2 cellular contexts compared by ENCODE assay signal in the genomic region with DNA sequence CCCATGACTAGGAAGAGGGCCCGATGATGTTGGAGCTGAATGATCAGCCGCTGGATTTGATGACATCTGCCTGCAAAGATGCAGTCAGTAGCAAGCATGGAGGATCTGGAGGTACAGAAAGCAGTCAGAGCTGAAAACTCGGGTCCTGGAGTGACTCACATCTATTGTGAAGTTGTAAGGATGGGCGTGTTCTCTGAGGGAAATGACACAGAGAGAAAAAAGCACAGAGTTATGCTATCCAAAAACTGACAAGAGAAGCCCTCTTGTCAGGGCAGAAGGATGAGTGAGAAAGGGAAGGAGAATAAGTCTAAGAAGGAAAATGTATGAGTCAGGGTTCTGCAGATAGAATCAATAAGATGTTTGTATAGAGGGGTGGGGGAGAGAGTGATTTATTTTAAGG.
TF ChIP-seq lines count a peak whose summit lies in the region.

No MANE protein-coding gene starts in this region.

TF ChIP-seq in HCT116, 20 proteins besides CTCF, POLR2A, EP300 and RAD21:
- TF ChIP-seq, protein P1, sequence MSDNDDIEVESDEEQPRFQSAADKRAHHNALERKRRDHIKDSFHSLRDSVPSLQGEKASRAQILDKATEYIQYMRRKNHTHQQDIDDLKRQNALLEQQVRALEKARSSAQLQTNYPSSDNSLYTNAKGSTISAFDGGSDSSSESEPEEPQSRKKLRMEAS (IDR thresholded peaks at IDR 0.05), result no peak
- TF ChIP-seq YY1 (IDR thresholded peaks at IDR 0.05; ENCODE audit: extremely low read depth, insufficient replicate concordance, low read depth, low read length), result no peak

TF ChIP-seq in GM23338, 12 proteins besides CTCF, POLR2A, EP300 and RAD21:
- TF ChIP-seq JUNB (IDR thresholded peaks at IDR 0.05; ENCODE audit: unreplicated experiment) (no peak), EZH2phosphoT487 (IDR thresholded peaks at IDR 0.05; ENCODE audit: unreplicated experiment) (no peak), EZH2 (IDR thresholded peaks at IDR 0.05; ENCODE audit: low read depth, unreplicated experiment) (no peak), ZNF331 (CRISPR knock-in tag; IDR thresholded peaks at IDR 0.05; ENCODE audit: low read depth) (no peak)
- TF ChIP-seq, protein P2, sequence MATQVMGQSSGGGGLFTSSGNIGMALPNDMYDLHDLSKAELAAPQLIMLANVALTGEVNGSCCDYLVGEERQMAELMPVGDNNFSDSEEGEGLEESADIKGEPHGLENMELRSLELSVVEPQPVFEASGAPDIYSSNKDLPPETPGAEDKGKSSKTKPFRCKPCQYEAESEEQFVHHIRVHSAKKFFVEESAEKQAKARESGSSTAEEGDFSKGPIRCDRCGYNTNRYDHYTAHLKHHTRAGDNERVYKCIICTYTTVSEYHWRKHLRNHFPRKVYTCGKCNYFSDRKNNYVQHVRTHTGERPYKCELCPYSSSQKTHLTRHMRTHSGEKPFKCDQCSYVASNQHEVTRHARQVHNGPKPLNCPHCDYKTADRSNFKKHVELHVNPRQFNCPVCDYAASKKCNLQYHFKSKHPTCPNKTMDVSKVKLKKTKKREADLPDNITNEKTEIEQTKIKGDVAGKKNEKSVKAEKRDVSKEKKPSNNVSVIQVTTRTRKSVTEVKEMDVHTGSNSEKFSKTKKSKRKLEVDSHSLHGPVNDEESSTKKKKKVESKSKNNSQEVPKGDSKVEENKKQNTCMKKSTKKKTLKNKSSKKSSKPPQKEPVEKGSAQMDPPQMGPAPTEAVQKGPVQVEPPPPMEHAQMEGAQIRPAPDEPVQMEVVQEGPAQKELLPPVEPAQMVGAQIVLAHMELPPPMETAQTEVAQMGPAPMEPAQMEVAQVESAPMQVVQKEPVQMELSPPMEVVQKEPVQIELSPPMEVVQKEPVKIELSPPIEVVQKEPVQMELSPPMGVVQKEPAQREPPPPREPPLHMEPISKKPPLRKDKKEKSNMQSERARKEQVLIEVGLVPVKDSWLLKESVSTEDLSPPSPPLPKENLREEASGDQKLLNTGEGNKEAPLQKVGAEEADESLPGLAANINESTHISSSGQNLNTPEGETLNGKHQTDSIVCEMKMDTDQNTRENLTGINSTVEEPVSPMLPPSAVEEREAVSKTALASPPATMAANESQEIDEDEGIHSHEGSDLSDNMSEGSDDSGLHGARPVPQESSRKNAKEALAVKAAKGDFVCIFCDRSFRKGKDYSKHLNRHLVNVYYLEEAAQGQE (IDR thresholded peaks at IDR 0.05; ENCODE audit: unreplicated experiment), result no peak
- TF ChIP-seq, protein P3, sequence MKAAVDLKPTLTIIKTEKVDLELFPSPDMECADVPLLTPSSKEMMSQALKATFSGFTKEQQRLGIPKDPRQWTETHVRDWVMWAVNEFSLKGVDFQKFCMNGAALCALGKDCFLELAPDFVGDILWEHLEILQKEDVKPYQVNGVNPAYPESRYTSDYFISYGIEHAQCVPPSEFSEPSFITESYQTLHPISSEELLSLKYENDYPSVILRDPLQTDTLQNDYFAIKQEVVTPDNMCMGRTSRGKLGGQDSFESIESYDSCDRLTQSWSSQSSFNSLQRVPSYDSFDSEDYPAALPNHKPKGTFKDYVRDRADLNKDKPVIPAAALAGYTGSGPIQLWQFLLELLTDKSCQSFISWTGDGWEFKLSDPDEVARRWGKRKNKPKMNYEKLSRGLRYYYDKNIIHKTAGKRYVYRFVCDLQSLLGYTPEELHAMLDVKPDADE (IDR thresholded peaks at IDR 0.05), result no peak
